ENCODE assay signal across 8 cellular contexts in the genomic region with DNA sequence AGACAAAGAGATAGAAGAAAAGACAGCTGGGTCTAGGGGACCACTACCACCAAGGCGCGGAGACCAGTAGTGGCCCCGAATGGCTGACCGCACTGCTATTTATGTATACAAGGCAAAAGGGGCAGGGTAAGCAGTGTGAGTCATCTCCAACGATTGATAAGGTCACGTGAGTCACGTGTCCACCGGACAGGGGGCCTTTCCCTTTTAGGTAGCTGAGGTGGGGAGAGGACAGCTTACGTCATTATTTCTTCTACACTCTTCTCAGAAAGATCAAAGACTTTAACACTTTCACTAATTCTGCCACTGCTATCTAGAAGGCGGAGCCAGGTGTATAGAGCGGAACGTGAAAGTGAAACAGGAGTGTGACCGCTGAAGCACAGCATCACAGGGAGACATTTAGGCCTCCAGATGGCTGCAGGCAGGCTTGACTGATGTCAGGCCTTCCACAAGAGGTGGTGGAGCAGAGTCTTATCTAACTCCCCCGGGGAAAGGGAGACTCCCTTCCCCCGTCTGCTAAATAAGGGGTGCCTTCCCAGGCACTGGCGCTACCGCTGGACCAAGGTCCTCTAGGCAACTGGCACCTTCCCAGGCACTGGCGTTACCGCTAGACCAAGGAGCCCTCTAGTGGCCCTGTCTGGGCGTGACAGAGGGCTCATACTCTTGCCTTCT. TPM values are rescaled to one million over a fixed set of nuclear protein-coding genes. Genes with fewer than 3 reads are reported as not detected.
DNase-seq lines count a peak whose midpoint lies in the region; ATAC-seq, FAIRE-seq and TF ChIP-seq lines count a peak whose summit lies in the region.

No MANE protein-coding gene starts in this region.

- H3K9me3 ChIP-seq in GM12878 (replicated peaks; ENCODE audit: control insufficient read depth, insufficient read depth, low read length), result no peaks in the 10 kb centered on the region
- no peaks in the 10 kb centered on the region for H3K9me3 ChIP-seq in kidney (ENCODE audit: control insufficient read depth in 1 of 2, low read length in 2 of 2)

- SMC1A ChIA-PET in GM12878 (lab: Charles Lee; ENCODE audit: uncharacterized antibody, unreplicated experiment), result interaction anchor here (0.7 to 1.5 kb wide), 4 partner anchors 9 to 502 kb away, joined by 3 to 5 read pairs (median 4); no protein-coding TSS in a partner anchor

- FAIRE-seq in GM12878 (lab: Jason Lieb, UNC), result peak; percentile 27
- FAIRE-seq in kidney (lab: Jason Lieb, UNC), result no peak

- CTCF ChIA-PET in GM12878 (lab: Yijun Ruan, JAX), result interaction anchor here (0.5 to 2.4 kb wide), 9 partner anchors 11 to 1002 kb away, joined by 3 to 7 read pairs (median 3); no protein-coding TSS in a partner anchor

- H3K4me3 ChIP-seq in HL-60 (replicated peaks; ENCODE audit: insufficient read depth, low read length) (peak overlapping the region; percentile 50), GM12878 (no peak overlapping the region), kidney (ENCODE audit: low read length in 2 of 2) (peak overlapping the region; percentile 67 to 70)

- H3K4me1 ChIP-seq in GM12878 (ENCODE audit: control insufficient read depth, insufficient read depth, low read length) (no peaks in the 10 kb centered on the region), kidney (ENCODE audit: control insufficient read depth in 1 of 2, insufficient read depth in 1 of 2, low read depth in 1 of 2, low read length in 2 of 2) (no peaks in the 10 kb centered on the region)

- peak overlapping the region; percentile 64 for H2AFZ ChIP-seq in GM12878 (ENCODE audit: control insufficient read depth, low read depth, low read length)

- in situ Hi-C loops in GM12878 (cut with MboI), result loop anchor here (10.0 to 25.0 kb wide), 3 partner anchors 983 to 1471 kb away; partner anchors contain the start of gene DTWD2

- H4K20me1 ChIP-seq in GM12878 (ENCODE audit: control insufficient read depth, insufficient read depth), result no peaks in the 10 kb centered on the region

- no peaks in the 10 kb centered on the region for H3K79me2 ChIP-seq in GM12878 (ENCODE audit: control insufficient read depth, insufficient read depth, low read length)

- RAD21 ChIA-PET in GM12878 (lab: Charles Lee; ENCODE audit: unreplicated experiment), result no interaction called here

- peak; percentile 34; the same call in 1 of the 2 replicates for TF ChIP-seq RAD21 in GM12878 (IDR thresholded peaks at IDR 0.05; ENCODE audit: insufficient read depth, low read depth, low read length)

- POLR2A ChIA-PET in GM12878 (lab: Charles Lee), result no interaction called here

- TF ChIP-seq POLR2A in GM12878 (IDR thresholded peaks at IDR 0.05; ENCODE audit: low read depth, low read length), result no peak

- WGBS in GM12878 (ENCODE audit: insufficient coverage, insufficient replicate concordance, low lambda C conversion rate, missing lambda C conversion rate), result 13% methylated on average over 20 of the region's 20 CpGs

- no peak overlapping the region for H3K27ac ChIP-seq in HL-60 (replicated peaks)
- peak overlapping the region; percentile 53; the same call in 1 of the 2 replicates for H3K27ac ChIP-seq in GM12878 (ENCODE audit: control insufficient read depth, insufficient read depth)
- no peak overlapping the region for H3K27ac ChIP-seq in kidney (ENCODE audit: low read depth in 2 of 2, low read length in 2 of 2)

- ATAC-seq in GM21526 (IDR thresholded peaks at IDR 0.05; ENCODE audit: low FRiP score, unreplicated experiment), result peak; percentile 83
- ATAC-seq in GM12878, result peak; percentile 95

- H3K4me2 ChIP-seq in GM12878 (ENCODE audit: control insufficient read depth, insufficient read depth), result peak overlapping the region; percentile 6; the same call in 1 of the 2 replicates

- intact Hi-C loops in GM12878 (cut with micrococcal nuclease; ENCODE audit: unreplicated experiment) (loop anchor here (1.0 kb wide), 1 partner anchor 987 kb away; no protein-coding TSS in a partner anchor), kidney (cut with DNase I) (no loop called here)

- H3K27me3 ChIP-seq in HL-60 (ENCODE audit: insufficient read depth, poor library complexity, severe bottlenecking) (no peaks in the 10 kb centered on the region), GM12878 (replicated peaks in 1 of 2; ENCODE audit: control insufficient read depth in 2 of 2, insufficient read depth in 2 of 2, low read length in 1 of 2) (no peaks in the 10 kb centered on the region)

- H3K36me3 ChIP-seq in GM12878 (ENCODE audit: control insufficient read depth in 2 of 2, insufficient read depth in 2 of 2, low read length in 1 of 2) (no peaks in the 10 kb centered on the region), kidney (ENCODE audit: control insufficient read depth in 1 of 2, insufficient read depth in 2 of 2, low read length in 2 of 2) (no peaks in the 10 kb centered on the region)

- peak; percentile 15 to 52; a peak in 1 of 4 replicates for TF ChIP-seq EP300 in GM12878 (IDR thresholded peaks at IDR 0.05; ENCODE audit: borderline replicate concordance in 1 of 2, control insufficient read depth in 1 of 2, low read depth in 2 of 2, low read length in 2 of 2)

- H3K9ac ChIP-seq in GM12878 (ENCODE audit: control insufficient read depth, insufficient read depth, low read length) (no peak overlapping the region), kidney (ENCODE audit: low read length in 2 of 2) (peak overlapping the region in 1 of 2 donors; percentile 30)

- TF ChIP-seq CTCF in HL-60 (IDR thresholded peaks at IDR 0.05; ENCODE audit: insufficient read depth, low read length) (peak; percentile 21), GM12878 (IDR thresholded peaks at IDR 0.05 in 2 of 3, conservative IDR thresholded peaks at IDR 0.05 in 1 of 3; ENCODE audit: control insufficient read depth in 2 of 3, extremely low read depth in 1 of 3, insufficient read depth in 1 of 3, low read depth in 3 of 3, low read length in 3 of 3) (peak; percentile 38 to 75 (median 61)), kidney (IDR thresholded peaks at IDR 0.05; ENCODE audit: borderline replicate concordance, extremely low read depth, insufficient read depth) (peak; percentile 55)

- DNase-seq in GM04504 (ENCODE audit: low read depth), result peak; percentile 49
- DNase-seq in HL-60 (ENCODE audit: low read depth in 1 of 2, low spot score in 1 of 2), result peak in 1 of 2 experiments; percentile 52
- peak; percentile 70 to 76 for DNase-seq in SHP77 (lab: John Stamatoyannopoulos, UW)
- DNase-seq in GM12878 (ENCODE audit: low read depth, low spot score), result peak; percentile 85
- peak; percentile 91 for DNase-seq in kidney
- peak; percentile 20 for DNase-seq in stimulated activated CD4-positive, alpha-beta T cell treated with anti-CD3 and anti-CD28 coated beads, Interleukin-4, amount 100 ng/mL, for 1 hour
- DNase-seq in germinal center (ENCODE audit: low spot score), result no peak

- no TSS peak for BruUV-seq in GM12878 (replicated peaks; lab: Mats Ljungman, UMichigan)

TF ChIP-seq in GM12878, 131 proteins besides CTCF, POLR2A, EP300 and RAD21 (continues in another document):
- no peak for TF ChIP-seq FOS (IDR thresholded peaks at IDR 0.05; ENCODE audit: borderline replicate concordance, extremely low read depth, insufficient read length)
- TF ChIP-seq KDM1A (IDR thresholded peaks at IDR 0.05; ENCODE audit: borderline replicate concordance), result no peak
- TF ChIP-seq KLF5 (IDR thresholded peaks at IDR 0.05; ENCODE audit: partially characterized antibody), result no peak
- TF ChIP-seq NR2F1 (conservative IDR thresholded peaks at IDR 0.05), result peak; percentile 34; the same call in 1 of the 2 replicates
- TF ChIP-seq ZSCAN29 (IDR thresholded peaks at IDR 0.05), result no peak
- TF ChIP-seq ZNF24 (IDR thresholded peaks at IDR 0.05), result no peak
- TF ChIP-seq CREB1 (IDR thresholded peaks at IDR 0.05; ENCODE audit: low read depth), result 0 out of 2 replicates have a peak, but pooled peaks have one; percentile 70
- no peak for TF ChIP-seq NKRF (conservative IDR thresholded peaks at IDR 0.05)
- no peak for TF ChIP-seq YY1 (IDR thresholded peaks at IDR 0.05; ENCODE audit: low read depth, low read length)
- no peak for TF ChIP-seq PAX8 (IDR thresholded peaks at IDR 0.05)
- no peak for TF ChIP-seq GABPA (IDR thresholded peaks at IDR 0.05; ENCODE audit: low read depth)

RNA-seq across cellular contexts. Expression of gene PRR16, which starts 6.1 kb away (rescaled TPM):
- not detected in 2 replicates for total RNA-seq in GM12878 (2013; cell fraction: nucleolus; rRNA removed)
- total RNA-seq in GM12878 (2014; rRNA removed), result not detected in 2 replicates
- total RNA-seq in GM12878 (2014; rRNA removed; fragmentation: Illumina TruSeq; extraction: Trizol), result not detected in 2 replicates
- not detected in 2 replicates for total RNA-seq in GM12878 (2021)
- polyA plus RNA-seq in GM12878 (2011; ENCODE audit: low read depth), result not detected
- not detected in 2 replicates for polyA plus RNA-seq in GM12878 (2011; rRNA removed)
- polyA plus RNA-seq in GM12878 (2011; cell fraction: cytosol; rRNA removed), result not detected in 2 replicates
- polyA plus RNA-seq in GM12878 (2011; cell fraction: nucleus; rRNA removed), result not detected in 2 replicates
- polyA plus RNA-seq in GM12878 (2012), result not detected in 2 replicates
- not detected in 2 replicates for polyA plus RNA-seq in GM12878 (2014; fragmentation: Illumina TruSeq; extraction: Trizol)
- not detected for polyA plus RNA-seq in GM12878 (2014; fragmentation: Nextera tagmentation; extraction: Ambion mirVana)
- polyA plus RNA-seq in GM12878 (2014; rRNA removed), result not detected in 2 replicates
- polyA plus RNA-seq in GM12878 (2016; fragmentation: Nextera tagmentation; extraction: Ambion mirVana), result not detected
- not detected in 2 replicates for polyA minus RNA-seq in GM12878 (2011; rRNA and poly(A)+ RNA removed)
- not detected in 2 replicates for polyA minus RNA-seq in GM12878 (2011; cell fraction: cytosol; rRNA and poly(A)+ RNA removed)
- polyA minus RNA-seq in GM12878 (2011; cell fraction: nucleus; rRNA and poly(A)+ RNA removed), result not detected in 2 replicates
- 3.6 TPM for total RNA-seq in kidney
- polyA plus RNA-seq in kidney (ENCODE audit: insufficient read depth, low read depth, low replicate concordance), result 2.4 TPM
